ENCODE assay signal across 9 cellular contexts in genomic region chr5:135376961-135377621, GRCh38. TPM values are rescaled to one million over a fixed set of nuclear protein-coding genes. Genes with fewer than 3 reads are reported as not detected.
DNase-seq lines count a peak whose midpoint lies in the region; ATAC-seq and TF ChIP-seq lines count a peak whose summit lies in the region.
"Had no signal": no experiment of that assay in that cellular context is flagged by ENCODE, and none has a peak within 500 bp of the region (broad histone marks: within the 10 kb centered on the region; RNA-seq: fewer than 3 reads in every experiment).

No MANE protein-coding gene starts in this region.

- H3K36me3 ChIP-seq in GM06990 (ENCODE audit: control insufficient read depth, insufficient read depth, low read length), result peaks cover 32% of the 10 kb centered on the region
- peaks cover 37% of the 10 kb centered on the region for H3K36me3 ChIP-seq in left ventricle myocardium inferior

- DNase-seq in GM06990 (ENCODE audit: extremely low read depth, insufficient read length) (peak; percentile 41), Kasumi-1 (lab: John Stamatoyannopoulos, UW) (peak; percentile 40 to 59), fibroblast of villous mesenchyme (ENCODE audit: low read depth) (peak; percentile 83), SW480 (ENCODE audit: low spot score) (no peak), NCI-H2029 treated with DMSO at 0.1 percent for 48 hours (lab: John Stamatoyannopoulos, UW) (no peak), left ventricle myocardium inferior (no peak)
- DNase-seq: small intestine had no signal

- no peak overlapping the region for H3K27ac ChIP-seq in left ventricle myocardium inferior (replicated peaks)

- ATAC-seq in GM21576 (IDR thresholded peaks at IDR 0.05; ENCODE audit: unreplicated experiment) (peak; percentile 77), GM18520 (IDR thresholded peaks at IDR 0.05; ENCODE audit: unreplicated experiment) (no peak)

- H3K27me3 ChIP-seq in GM06990 (replicated peaks; ENCODE audit: control insufficient read depth, insufficient read depth, low read length) (no peaks in the 10 kb centered on the region), left ventricle myocardium inferior (ENCODE audit: low read depth) (no peaks in the 10 kb centered on the region)

- H3K9me3 ChIP-seq in left ventricle myocardium inferior (replicated peaks), result no peaks in the 10 kb centered on the region

- H3K4me3 ChIP-seq in GM06990 (replicated peaks; ENCODE audit: low read depth, low read length), result no peak overlapping the region
- no peak overlapping the region for H3K4me3 ChIP-seq in fibroblast of villous mesenchyme (ENCODE audit: low read depth, low read length)
- H3K4me3 ChIP-seq in left ventricle myocardium inferior, result no peak overlapping the region

- peaks cover 92% of the 10 kb centered on the region for H3K4me1 ChIP-seq in left ventricle myocardium inferior

- TF ChIP-seq CTCF in GM06990 (IDR thresholded peaks at IDR 0.05; ENCODE audit: insufficient read depth, low read length, poor library complexity, severe bottlenecking) (no peak), fibroblast of villous mesenchyme (IDR thresholded peaks at IDR 0.05; ENCODE audit: insufficient read depth, low read depth, low read length) (no peak), left ventricle myocardium inferior (IDR thresholded peaks at IDR 0.05; ENCODE audit: borderline replicate concordance) (no peak)

- intact Hi-C loops in left ventricle myocardium inferior (cut with micrococcal nuclease), result no loop called here

RNA-seq across cellular contexts. Expression of gene MACROH2A1, which starts 21.9 kb away (rescaled TPM):
- total RNA-seq in fibroblast of villous mesenchyme (161 and 171 TPM in 2 replicates), left ventricle myocardium inferior (103 TPM)

Comparison
In these comparisons a context has a peak if more than half of its experiments do, and no peak if none do; other contexts are left out.
1. DNase-seq: peak in GM06990 (single experiment), Kasumi-1 (2 of 2) and fibroblast of villous mesenchyme (single experiment); none in SW480 (single experiment), NCI-H2029 treated with DMSO at 0.1 percent for 48 hours (single experiment) and left ventricle myocardium inferior (single experiment).